In genomic region chr10:93485690-93486089, GRCh38 we compare ENCODE assay signal across 21 cellular contexts. TPM values are rescaled to one million over a fixed set of nuclear protein-coding genes. Genes with fewer than 3 reads are reported as not detected.
"Had no signal": no experiment of that assay in that cellular context is flagged by ENCODE, and none has a peak within 500 bp of the region (broad histone marks: within the 10 kb centered on the region; RNA-seq: fewer than 3 reads in every experiment).

No MANE protein-coding gene starts in this region.

- H3K4me1 ChIP-seq: colonic mucosa had no signal

- H3K27me3 ChIP-seq: body of pancreas, colonic mucosa, thyroid gland had no signal

- H3K36me3 Mint-ChIP-seq: activated naive CD8-positive, alpha-beta T cell; immature natural killer cell; natural killer cell treated with Interleukin-12 subunit alpha and Interleukin-12 subunit beta and Interleukin-15 and Interleukin-18, amount 100 ng/mL, for 72 hours; stimulated activated memory B cell treated with anti-CD40 and anti-IgM and Interleukin-4, amounts not matched to agents 10 μg/mL and 1 μg/mL and 100 μg/mL, for 72 hours had no signal

- ATAC-seq: activated CD8-positive, alpha-beta T cell treated with anti-CD3 and anti-CD28 coated beads, Interleukin-2, amount 10 ng/mL, durations not matched to agents 7 days and 5 days; activated T-cell treated with anti-CD3 and anti-CD28 coated beads, Interleukin-2, amount 50 U/mL, for 72 hours; body of pancreas; natural killer cell treated with Interleukin-12 subunit alpha and Interleukin-12 subunit beta and Interleukin-15 and Interleukin-18, amount 100 ng/mL, for 72 hours; stimulated activated memory B cell treated with anti-CD40 and anti-IgM and Interleukin-4, amounts not matched to agents 10 μg/mL and 1 μg/mL and 100 μg/mL, for 72 hours had no signal

- H3K36me3 ChIP-seq: colonic mucosa, thyroid gland had no signal

- DNase-seq: activated B cell treated with CpG ODN at 0.5 μM for 24 hours; activated CD4-positive, alpha-beta T cell treated with anti-CD3 and anti-CD28 coated beads, Interleukin-2, amount 10 ng/mL, durations not matched to agents 24 days and 14 days; activated CD8-positive, alpha-beta memory T cell treated with anti-CD3 and anti-CD28 coated beads, Interleukin-2, amount 50 U/mL, for 4 hours; activated CD8-positive, alpha-beta T cell treated with anti-CD3 and anti-CD28 coated beads, Interleukin-2, amount 10 ng/mL, durations not matched to agents 7 days and 5 days; activated gamma-delta T cell treated with Interleukin-2 at 50 U/mL for 16 hours; activated T-cell treated with anti-CD3 and anti-CD28 coated beads, Interleukin-2, amount 50 U/mL, for 72 hours; amygdala; body of pancreas; caudate nucleus; colonic mucosa; effector CD4-positive, alpha-beta T cell; foreskin melanocyte; immature natural killer cell; mesendoderm; nucleus accumbens; posterior cingulate gyrus; stimulated activated CD4-positive, alpha-beta T cell treated with anti-CD3 and anti-CD28 coated beads, Interleukin-2, amount 100 ng/mL, for 48 hours; thyroid gland had no signal

- H3K27ac ChIP-seq: body of pancreas, colonic mucosa, thyroid gland had no signal

- H3K4me3 ChIP-seq: body of pancreas, colonic mucosa, thyroid gland had no signal

- H3K4me3 Mint-ChIP-seq: activated B cell treated with CpG ODN at 0.5 μM for 24 hours; activated CD4-positive, alpha-beta T cell treated with anti-CD3 and anti-CD28 coated beads, Interleukin-2, amount 10 ng/mL, durations not matched to agents 24 days and 14 days; activated CD8-positive, alpha-beta T cell treated with anti-CD3 and anti-CD28 coated beads, Interleukin-2, amount 10 ng/mL, durations not matched to agents 7 days and 5 days; activated naive CD8-positive, alpha-beta T cell; activated T-cell treated with anti-CD3 and anti-CD28 coated beads, Interleukin-2, amount 50 U/mL, for 72 hours; immature natural killer cell; natural killer cell treated with Interleukin-12 subunit alpha and Interleukin-12 subunit beta and Interleukin-15 and Interleukin-18, amount 100 ng/mL, for 72 hours; stimulated activated memory B cell treated with anti-CD40 and anti-IgM and Interleukin-4, amounts not matched to agents 10 μg/mL and 1 μg/mL and 100 μg/mL, for 72 hours had no signal

- H3K9me3 Mint-ChIP-seq: activated B cell treated with CpG ODN at 0.5 μM for 24 hours; activated CD4-positive, alpha-beta T cell treated with anti-CD3 and anti-CD28 coated beads, Interleukin-2, amount 10 ng/mL, durations not matched to agents 24 days and 14 days; activated T-cell treated with anti-CD3 and anti-CD28 coated beads, Interleukin-2, amount 50 U/mL, for 72 hours; natural killer cell treated with Interleukin-12 subunit alpha and Interleukin-12 subunit beta and Interleukin-15 and Interleukin-18, amount 100 ng/mL, for 72 hours; stimulated activated memory B cell treated with anti-CD40 and anti-IgM and Interleukin-4, amounts not matched to agents 10 μg/mL and 1 μg/mL and 100 μg/mL, for 72 hours had no signal

- H3K9me3 ChIP-seq: body of pancreas, colonic mucosa, thyroid gland had no signal

- H3K27ac Mint-ChIP-seq: activated B cell treated with CpG ODN at 0.5 μM for 24 hours; activated CD4-positive, alpha-beta T cell treated with anti-CD3 and anti-CD28 coated beads, Interleukin-2, amount 10 ng/mL, durations not matched to agents 24 days and 14 days; activated CD8-positive, alpha-beta T cell treated with anti-CD3 and anti-CD28 coated beads, Interleukin-2, amount 10 ng/mL, durations not matched to agents 7 days and 5 days; activated naive CD8-positive, alpha-beta T cell; activated T-cell treated with anti-CD3 and anti-CD28 coated beads, Interleukin-2, amount 50 U/mL, for 72 hours; immature natural killer cell; natural killer cell treated with Interleukin-12 subunit alpha and Interleukin-12 subunit beta and Interleukin-15 and Interleukin-18, amount 100 ng/mL, for 72 hours; stimulated activated memory B cell treated with anti-CD40 and anti-IgM and Interleukin-4, amounts not matched to agents 10 μg/mL and 1 μg/mL and 100 μg/mL, for 72 hours had no signal

RNA-seq across cellular contexts. Expression of gene CEP55, which starts 10.7 kb away (rescaled TPM):
- total RNA-seq: body of pancreas had no signal
